1 cellular context compared by ENCODE assay signal in the genomic region with DNA sequence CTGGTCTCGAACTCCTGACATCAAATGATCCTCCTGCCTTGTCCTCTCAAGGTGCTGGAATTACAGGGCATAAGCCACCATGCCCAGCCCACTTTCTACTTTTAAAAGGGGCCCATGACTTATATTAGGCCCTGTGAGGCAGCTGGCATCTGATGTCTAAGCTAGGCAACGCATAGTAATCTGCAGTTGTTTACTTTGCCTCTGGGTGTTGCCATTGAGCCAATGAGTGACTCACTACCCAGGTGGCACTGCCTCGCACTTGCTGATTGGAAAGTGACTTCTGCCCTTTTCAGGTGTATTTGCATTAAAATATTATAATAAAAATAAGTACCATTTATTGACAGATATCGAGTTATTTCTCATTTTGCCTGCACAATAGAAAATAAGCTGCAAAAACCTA.
TF ChIP-seq lines count a peak whose summit lies in the region.

No MANE protein-coding gene starts in this region.

TF ChIP-seq in IMR-90, 13 proteins besides CTCF, POLR2A, EP300 and RAD21 (continued from another document):
- no peak for TF ChIP-seq MXI1 (IDR thresholded peaks at IDR 0.05; ENCODE audit: borderline replicate concordance, low read depth, low read length)
- TF ChIP-seq MAZ (IDR thresholded peaks at IDR 0.05; ENCODE audit: borderline replicate concordance, low read depth, low read length), result no peak
- TF ChIP-seq FOS (IDR thresholded peaks at IDR 0.05; ENCODE audit: low read depth, low read length), result no peak
- TF ChIP-seq MAFK (IDR thresholded peaks at IDR 0.05; ENCODE audit: low read depth, low read length), result no peak
- no peak for TF ChIP-seq CHD1 (IDR thresholded peaks at IDR 0.05; ENCODE audit: low read depth, low read length)
